In the genomic region with DNA sequence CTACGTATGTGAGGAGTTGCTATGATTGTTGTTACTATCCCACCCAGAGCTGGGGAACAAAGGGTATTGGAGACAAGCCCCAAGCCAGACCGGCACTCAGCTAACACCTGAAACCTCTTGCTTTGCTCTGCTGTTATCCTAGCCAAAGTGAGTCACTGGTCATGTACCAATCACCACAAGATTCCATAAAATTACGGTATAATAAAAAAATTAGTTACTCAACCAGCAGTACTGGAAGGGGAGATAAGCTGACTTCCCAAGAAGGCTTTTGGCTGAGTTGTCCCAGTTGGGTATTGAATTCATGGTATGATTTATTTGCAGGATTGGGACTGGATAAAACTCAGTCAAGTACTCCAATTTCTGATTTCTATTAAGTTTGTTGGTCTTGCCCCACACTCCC, we compare ENCODE assay signal across 19 cellular contexts. TPM values are rescaled to one million over a fixed set of nuclear protein-coding genes. Genes with fewer than 3 reads are reported as not detected.
A peak's percentile ranks its signal among the peaks of the same experiment; 100 is the strongest.
DNase-seq lines count a peak whose midpoint lies in the region; ATAC-seq and TF ChIP-seq lines count a peak whose summit lies in the region.
"Had no signal": no experiment of that assay in that cellular context is flagged by ENCODE, and none has a peak within 500 bp of the region (broad histone marks: within the 10 kb centered on the region; RNA-seq: fewer than 3 reads in every experiment).

No MANE protein-coding gene starts in this region.

- no peak overlapping the region for H3K4ac ChIP-seq in IMR-90 (ENCODE audit: low read depth, low read length)

- in situ Hi-C loops in IMR-90 (cut with MboI; ENCODE audit: low sequenced_read_pairs), result no loop called here
- in situ Hi-C loops in mammary epithelial cell (cut with MboI; ENCODE audit: low sequenced_read_pairs in 2 of 2), result no loop called here

- dilution Hi-C loops in IMR-90 (cut with HindIII; ENCODE audit: low sequenced_read_pairs, unreplicated experiment), result no loop called here
- dilution Hi-C loops in mammary epithelial cell (cut with HindIII; ENCODE audit: low sequenced_read_pairs), result no loop called here

- H3K27me3 ChIP-seq in AG04450 (ENCODE audit: control insufficient read depth, insufficient read depth, low read length) (no peaks in the 10 kb centered on the region), IMR-90 (ENCODE audit: control insufficient read depth, insufficient read depth, low read length) (no peaks in the 10 kb centered on the region), mammary epithelial cell (ENCODE audit: insufficient read depth, low read length) (no peaks in the 10 kb centered on the region), body of pancreas (no peaks in the 10 kb centered on the region)
- H3K27me3 ChIP-seq: right lobe of liver had no signal

- POLR2A ChIA-PET in AG04450 (lab: Yijun Ruan, JAX), result no interaction called here
- POLR2A ChIA-PET in IMR-90 (lab: Charles Lee; ENCODE audit: unreplicated experiment), result no interaction called here

- no peak overlapping the region for H3K56ac ChIP-seq in IMR-90 (ENCODE audit: extremely low read depth, insufficient read depth, low read length)

- H3K9me3 ChIP-seq in AG04450 (ENCODE audit: control insufficient read depth, insufficient read depth, low read length) (no peaks in the 10 kb centered on the region), IMR-90 (ENCODE audit: control insufficient read depth, insufficient read depth, low read length) (no peaks in the 10 kb centered on the region), mammary epithelial cell (replicated peaks; ENCODE audit: insufficient read depth, low read length) (no peaks in the 10 kb centered on the region), body of pancreas (no peaks in the 10 kb centered on the region)
- H3K9me3 ChIP-seq: right lobe of liver had no signal

- no peaks in the 10 kb centered on the region for H3K36me3 Mint-ChIP-seq in activated naive CD8-positive, alpha-beta T cell treated with anti-CD3 and anti-CD28 coated beads for 36 hours
- H3K36me3 Mint-ChIP-seq: memory B cell; stimulated activated memory B cell treated with anti-CD40 and anti-IgM and Interleukin-4, amounts not matched to agents 10 μg/mL and 1 μg/mL and 100 μg/mL, for 72 hours had no signal

- ATAC-seq in IMR-90 (ENCODE audit: low read depth) (peak; percentile 8; the same call in 1 of the 2 replicates), body of pancreas (no peak)
- ATAC-seq: Panc1; right lobe of liver; stimulated activated memory B cell treated with anti-CD40 and anti-IgM and Interleukin-4, amounts not matched to agents 10 μg/mL and 1 μg/mL and 100 μg/mL, for 72 hours had no signal

- no peak overlapping the region for H2AK9ac ChIP-seq in IMR-90 (replicated peaks; ENCODE audit: low read depth, low read length, poor library complexity)

- peak overlapping the region; percentile 62 for H2BK5ac ChIP-seq in IMR-90 (ENCODE audit: low read depth, low read length, poor library complexity, severe bottlenecking)

- no peak overlapping the region for H4K8ac ChIP-seq in IMR-90 (ENCODE audit: low read depth in 2 of 2, low read length in 2 of 2)

- no TSS peak for BruUV-seq in IMR-90 (replicated peaks; lab: Mats Ljungman, UMichigan)
- BruUV-seq in mammary epithelial cell (replicated peaks; lab: Mats Ljungman, UMichigan), result no TSS peak

- peak overlapping the region; percentile 60; the same call in 1 of the 2 replicates for H3K18ac ChIP-seq in IMR-90 (ENCODE audit: low read depth, low read length)

- no peak overlapping the region for H2BK20ac ChIP-seq in IMR-90 (ENCODE audit: low read depth, low read length)

- no peaks in the 10 kb centered on the region for H3K9me3 Mint-ChIP-seq in activated naive CD8-positive, alpha-beta T cell treated with anti-CD3 and anti-CD28 coated beads for 36 hours
- H3K9me3 Mint-ChIP-seq: memory B cell had no signal

- no peak overlapping the region for H2AFZ ChIP-seq in IMR-90 (replicated peaks; ENCODE audit: low read length, poor library complexity)
- H2AFZ ChIP-seq in mammary epithelial cell (ENCODE audit: low read depth, low read length), result no peak overlapping the region

- TF ChIP-seq POLR2A in IMR-90 (IDR thresholded peaks at IDR 0.05; ENCODE audit: low read depth, low read length), result no peak
- no peak for TF ChIP-seq POLR2A in body of pancreas (IDR thresholded peaks at IDR 0.05)

- intact Hi-C loops in IMR-90 (cut with micrococcal nuclease), result no loop called here
- intact Hi-C loops in mammary epithelial cell (cut with micrococcal nuclease), result loop anchor here (5.0 kb wide), 1 partner anchor 431 kb away; no protein-coding TSS in a partner anchor
- intact Hi-C loops in body of pancreas (cut with DNase I), result no loop called here

- CTCF ChIA-PET in AG04450 (lab: Charles Lee) (no interaction called here), IMR-90 (lab: Yijun Ruan, JAX) (no interaction called here), mammary epithelial cell (lab: Charles Lee; ENCODE audit: low non-redundant PET) (no interaction called here)

- H3K9ac ChIP-seq in IMR-90 (ENCODE audit: low read depth, low read length), result no peak overlapping the region
- no peak overlapping the region for H3K9ac ChIP-seq in mammary epithelial cell (ENCODE audit: insufficient read depth, low read length)

- DNase-seq in AG04450 (ENCODE audit: low read depth, low spot score), result no peak
- peak; percentile 76 for DNase-seq in IMR-90
- DNase-seq in mammary epithelial cell, result peak; percentile 60
- DNase-seq in kidney glomerular epithelial cell (lab: John Stamatoyannopoulos, UW), result peak; percentile 47
- DNase-seq in NOMO-1 treated with dmso at 0.1 percent for 144 hours (lab: John Stamatoyannopoulos, UW; ENCODE audit: unreplicated experiment), result no peak
- DNase-seq in NCI-H146 (lab: John Stamatoyannopoulos, UW), result no peak
- DNase-seq in body of pancreas, result no peak
- no peak for DNase-seq in activated naive CD8-positive, alpha-beta T cell treated with anti-CD3 and anti-CD28 coated beads for 36 hours
- DNase-seq: activated CD4-positive, CD25-positive, alpha-beta regulatory T cell treated with anti-CD3 and anti-CD28 coated beads, Interleukin-2, amount 50 U/mL, for 72 hours; activated naive CD4-positive, alpha-beta T cell treated with anti-CD3 and anti-CD28 coated beads, Interleukin-2, amount 50 U/mL, for 16 hours; H7; NCI-H1930; NCI-H526; right lobe of liver had no signal

- H3K4me2 ChIP-seq in IMR-90 (ENCODE audit: low read depth, low read length) (peak overlapping the region; percentile 82), mammary epithelial cell (ENCODE audit: insufficient read depth, low read depth, low read length) (peak overlapping the region; percentile 29)

- H2BK15ac ChIP-seq in IMR-90 (ENCODE audit: low read depth, low read length), result no peak overlapping the region

- H3K27ac Mint-ChIP-seq in activated naive CD8-positive, alpha-beta T cell treated with anti-CD3 and anti-CD28 coated beads for 36 hours, result no peak overlapping the region
- H3K27ac Mint-ChIP-seq: memory B cell; stimulated activated memory B cell treated with anti-CD40 and anti-IgM and Interleukin-4, amounts not matched to agents 10 μg/mL and 1 μg/mL and 100 μg/mL, for 72 hours; T-helper 1 cell treated with Interleukin-12 subunit alpha and Interleukin-12 subunit beta and Interleukin-4 antibody, amounts not matched to agents 30 μg/mL and 1 μg/mL, for 36 hours had no signal

- H3K4me3 ChIP-seq in AG04450 (ENCODE audit: low read depth, low read length) (peak overlapping the region; percentile 18; the same call in 1 of the 2 replicates), IMR-90 (ENCODE audit: insufficient read depth, low read depth, low read length) (no peak overlapping the region), mammary epithelial cell (replicated peaks in 1 of 3; ENCODE audit: insufficient read depth in 1 of 3, low read depth in 2 of 3, low read length in 3 of 3) (peak overlapping the region in 1 of 3 experiments; percentile 16), body of pancreas (no peak overlapping the region)
- H3K4me3 ChIP-seq: right lobe of liver had no signal

- WGBS in IMR-90 (ENCODE audit: extremely low coverage in 2 of 2, insufficient read length in 1 of 2), 2 experiments, result no CpG with 5 or more reads among the region's 3 CpGs
- WGBS in mammary epithelial cell (ENCODE audit: low coverage, missing lambda C conversion rate), result 15% methylated on average over 3 of the region's 3 CpGs
- 32 to 44% methylated on average over 2 to 3 of the region's 3 CpGs for WGBS in body of pancreas, 2 donors

- no peaks in the 10 kb centered on the region for H3K9me1 ChIP-seq in IMR-90 (ENCODE audit: insufficient read depth, low read length)

- H3K79me1 ChIP-seq in IMR-90 (ENCODE audit: low read depth in 1 of 2, low read length in 2 of 2), result peaks cover 0 to 3% of the 10 kb centered on the region in 2 experiments; a peak in 1 of 4 replicates

- H3K4me1 Mint-ChIP-seq in activated naive CD8-positive, alpha-beta T cell treated with anti-CD3 and anti-CD28 coated beads for 36 hours, result peaks cover 1% of the 10 kb centered on the region
- H3K4me1 Mint-ChIP-seq: stimulated activated memory B cell treated with anti-CD40 and anti-IgM and Interleukin-4, amounts not matched to agents 10 μg/mL and 1 μg/mL and 100 μg/mL, for 72 hours had no signal

- H3K4me3 Mint-ChIP-seq in activated naive CD8-positive, alpha-beta T cell treated with anti-CD3 and anti-CD28 coated beads for 36 hours, result no peak overlapping the region
- H3K4me3 Mint-ChIP-seq: memory B cell; neural crest cell; stimulated activated memory B cell treated with anti-CD40 and anti-IgM and Interleukin-4, amounts not matched to agents 10 μg/mL and 1 μg/mL and 100 μg/mL, for 72 hours; T-helper 1 cell treated with Interleukin-12 subunit alpha and Interleukin-12 subunit beta and Interleukin-4 antibody, amounts not matched to agents 30 μg/mL and 1 μg/mL, for 36 hours had no signal

- no peak overlapping the region for H4K91ac ChIP-seq in IMR-90 (ENCODE audit: insufficient read depth, low read depth, low read length)

- no peaks in the 10 kb centered on the region for H3K27me3 Mint-ChIP-seq in activated naive CD8-positive, alpha-beta T cell treated with anti-CD3 and anti-CD28 coated beads for 36 hours
- H3K27me3 Mint-ChIP-seq: memory B cell; stimulated activated memory B cell treated with anti-CD40 and anti-IgM and Interleukin-4, amounts not matched to agents 10 μg/mL and 1 μg/mL and 100 μg/mL, for 72 hours had no signal

- H3K27ac ChIP-seq in AG04450 (ENCODE audit: low read depth, low read length) (peak overlapping the region; percentile 65), IMR-90 (ENCODE audit: insufficient read depth, low read length) (no peak overlapping the region), mammary epithelial cell (ENCODE audit: insufficient read depth, low read depth, low read length) (peak overlapping the region; percentile 79), body of pancreas (no peak overlapping the region)
- H3K27ac ChIP-seq: right lobe of liver had no signal

- no peak overlapping the region; the same call in 1 of the 2 replicates for H4K5ac ChIP-seq in IMR-90 (ENCODE audit: low read depth, low read length)

- H3K14ac ChIP-seq in IMR-90 (replicated peaks; ENCODE audit: low read depth, low read length), result no peak overlapping the region

- no peak overlapping the region for H2AK5ac ChIP-seq in IMR-90 (ENCODE audit: low read depth, low read length)

- no peaks in the 10 kb centered on the region for H3K36me3 ChIP-seq in IMR-90 (ENCODE audit: control insufficient read depth, insufficient read depth, low read length)
- no peaks in the 10 kb centered on the region for H3K36me3 ChIP-seq in mammary epithelial cell (ENCODE audit: insufficient read depth, low read length)
- no peaks in the 10 kb centered on the region for H3K36me3 ChIP-seq in body of pancreas (replicated peaks in 1 of 2; ENCODE audit: insufficient read depth in 1 of 2, low read depth in 2 of 2)
- H3K36me3 ChIP-seq: right lobe of liver had no signal

- peak overlapping the region; percentile 20; the same call in 1 of the 2 replicates for H2BK120ac ChIP-seq in IMR-90 (ENCODE audit: low read depth, low read length)

- TF ChIP-seq RAD21 in IMR-90 (IDR thresholded peaks at IDR 0.05; ENCODE audit: low read length), result no peak

- peaks cover 74% of the 10 kb centered on the region for H3K79me2 ChIP-seq in mammary epithelial cell (ENCODE audit: insufficient read depth, low read length)

- no peak overlapping the region; the same call in 1 of the 2 replicates for H3K23ac ChIP-seq in IMR-90 (ENCODE audit: low read depth, low read length)

- peaks cover 3% of the 10 kb centered on the region; the same call in 1 of the 2 replicates for H4K20me1 ChIP-seq in IMR-90 (ENCODE audit: insufficient read depth, low read length)
- H4K20me1 ChIP-seq in mammary epithelial cell (ENCODE audit: insufficient read depth, low read length), result no peaks in the 10 kb centered on the region

- peaks cover 5% of the 10 kb centered on the region; the same call in 1 of the 2 replicates for H3K4me1 ChIP-seq in IMR-90 (ENCODE audit: control insufficient read depth, insufficient read depth, low read length)
- H3K4me1 ChIP-seq in mammary epithelial cell (ENCODE audit: insufficient read depth, low read length), result peaks cover 36% of the 10 kb centered on the region
- H3K4me1 ChIP-seq in body of pancreas, result no peaks in the 10 kb centered on the region
- H3K4me1 ChIP-seq: right lobe of liver had no signal

- TF ChIP-seq CTCF in AG04450 (IDR thresholded peaks at IDR 0.05; ENCODE audit: low read depth, low read length) (no peak), IMR-90 (conservative IDR thresholded peaks at IDR 0.05; ENCODE audit: low read depth, low read length) (no peak), mammary epithelial cell (conservative IDR thresholded peaks at IDR 0.05 in 1 of 2, IDR thresholded peaks at IDR 0.05 in 1 of 2; ENCODE audit: extremely low read depth in 1 of 2, insufficient read depth in 1 of 2, low read depth in 1 of 2, low read length in 2 of 2) (no peak), body of pancreas (IDR thresholded peaks at IDR 0.05) (no peak)

RNA-seq across cellular contexts. Expression of a gene that starts 5.3 kb away (rescaled TPM):
- 26.7 and 30.9 TPM in 2 replicates for polyA plus RNA-seq in AG04450 (2011; rRNA removed)
- polyA minus RNA-seq in AG04450 (2011; rRNA and poly(A)+ RNA removed), result 39.8 and 58.4 TPM in 2 replicates
- total RNA-seq in IMR-90 (2012; rRNA removed), result 22.8 and 23.8 TPM in 2 replicates
- 12.7 and 14.7 TPM in 2 replicates for polyA plus RNA-seq in IMR-90 (2012; rRNA removed)
- polyA plus RNA-seq in IMR-90 (2012; cell fraction: cytosol; rRNA removed), result 6.7 and 7.7 TPM in 2 replicates
- 21.7 and 53.1 TPM in 2 replicates for polyA plus RNA-seq in IMR-90 (2012; cell fraction: nucleus; rRNA removed; ENCODE audit: low replicate concordance)
- total RNA-seq in mammary epithelial cell, result 10 to 100 TPM in 1 of 2 donors, 1 to 10 TPM in 1; 8.2 to 12.6 TPM
- polyA plus RNA-seq in mammary epithelial cell, result 6.9 TPM
- 3.4 TPM for polyA minus RNA-seq in mammary epithelial cell
- 1 to 10 TPM in 1 of 2 donors, under 1 TPM in 1; 0.66 to 2.9 TPM for total RNA-seq in body of pancreas
- under 1 TPM; 0.87 to 0.92 TPM for total RNA-seq in activated naive CD8-positive, alpha-beta T cell treated with anti-CD3 and anti-CD28 coated beads for 36 hours

Comparison
In these comparisons a context has a peak if more than half of its experiments do, and no peak if none do; other contexts are left out.
1. DNase-seq: peak in IMR-90 (single experiment), mammary epithelial cell (single experiment) and kidney glomerular epithelial cell (single experiment); none in AG04450 (single experiment), NOMO-1 treated with dmso at 0.1 percent for 144 hours (single experiment), NCI-H146 (single experiment), body of pancreas (0 of 4) and activated naive CD8-positive, alpha-beta T cell treated with anti-CD3 and anti-CD28 coated beads for 36 hours (single experiment).
2. H3K27ac ChIP-seq: peak in AG04450 (single experiment) and mammary epithelial cell (single experiment); none in IMR-90 (single experiment) and body of pancreas (0 of 4).